In the genomic region with DNA sequence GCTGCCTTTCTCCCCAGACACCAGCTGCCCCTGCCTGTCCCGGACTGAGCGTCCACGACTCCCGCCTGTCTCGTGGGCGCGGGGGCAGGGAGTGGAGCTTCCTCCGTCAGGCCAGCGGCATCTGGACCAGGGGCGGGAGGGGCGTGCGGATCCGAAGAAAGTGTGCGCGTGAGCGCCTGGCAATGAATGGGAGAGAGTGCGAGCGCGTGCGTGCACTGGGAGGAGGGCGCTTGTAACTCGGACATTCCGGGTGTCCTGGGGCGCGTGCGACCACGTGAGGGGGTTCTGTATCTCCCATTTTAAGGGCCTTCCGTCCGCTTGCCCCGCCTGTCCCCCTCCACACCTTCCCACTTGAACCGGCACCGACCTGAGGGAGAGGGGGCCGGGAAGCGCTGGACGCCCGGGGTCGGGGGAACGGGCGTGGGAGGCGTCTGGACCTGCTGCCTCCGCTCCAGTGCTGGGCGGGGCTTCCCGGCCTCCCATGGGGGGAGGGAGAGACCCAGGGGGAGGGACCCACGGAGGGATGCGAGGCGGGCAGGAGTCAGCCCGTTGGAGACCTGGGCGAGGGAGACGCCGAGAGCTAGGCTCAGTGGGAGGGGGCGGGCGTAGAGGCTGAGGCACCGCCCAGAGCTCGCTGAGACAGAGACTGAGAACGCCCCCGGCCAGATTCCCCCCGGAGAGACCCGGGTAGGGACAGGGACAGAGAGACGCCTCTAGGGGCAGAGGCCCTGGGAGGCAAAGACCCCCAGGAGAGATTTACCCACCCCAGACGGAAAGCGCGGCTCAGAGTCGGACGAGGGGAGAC, we compare ENCODE assay signal across 1 cellular context.
TF ChIP-seq lines count a peak whose summit lies in the region.

A gene with protein sequence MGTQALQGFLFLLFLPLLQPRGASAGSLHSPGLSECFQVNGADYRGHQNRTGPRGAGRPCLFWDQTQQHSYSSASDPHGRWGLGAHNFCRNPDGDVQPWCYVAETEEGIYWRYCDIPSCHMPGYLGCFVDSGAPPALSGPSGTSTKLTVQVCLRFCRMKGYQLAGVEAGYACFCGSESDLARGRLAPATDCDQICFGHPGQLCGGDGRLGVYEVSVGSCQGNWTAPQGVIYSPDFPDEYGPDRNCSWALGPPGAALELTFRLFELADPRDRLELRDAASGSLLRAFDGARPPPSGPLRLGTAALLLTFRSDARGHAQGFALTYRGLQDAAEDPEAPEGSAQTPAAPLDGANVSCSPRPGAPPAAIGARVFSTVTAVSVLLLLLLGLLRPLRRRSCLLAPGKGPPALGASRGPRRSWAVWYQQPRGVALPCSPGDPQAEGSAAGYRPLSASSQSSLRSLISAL (plus strand): TSS at position 665 of the 805 bp plus-strand sequence. CDS start 246 bp downstream, outside the sequence.

TF ChIP-seq in K562, 482 proteins besides CTCF, POLR2A, EP300 and RAD21 (continued from another document and continues in another):
- TF ChIP-seq, protein P1, sequence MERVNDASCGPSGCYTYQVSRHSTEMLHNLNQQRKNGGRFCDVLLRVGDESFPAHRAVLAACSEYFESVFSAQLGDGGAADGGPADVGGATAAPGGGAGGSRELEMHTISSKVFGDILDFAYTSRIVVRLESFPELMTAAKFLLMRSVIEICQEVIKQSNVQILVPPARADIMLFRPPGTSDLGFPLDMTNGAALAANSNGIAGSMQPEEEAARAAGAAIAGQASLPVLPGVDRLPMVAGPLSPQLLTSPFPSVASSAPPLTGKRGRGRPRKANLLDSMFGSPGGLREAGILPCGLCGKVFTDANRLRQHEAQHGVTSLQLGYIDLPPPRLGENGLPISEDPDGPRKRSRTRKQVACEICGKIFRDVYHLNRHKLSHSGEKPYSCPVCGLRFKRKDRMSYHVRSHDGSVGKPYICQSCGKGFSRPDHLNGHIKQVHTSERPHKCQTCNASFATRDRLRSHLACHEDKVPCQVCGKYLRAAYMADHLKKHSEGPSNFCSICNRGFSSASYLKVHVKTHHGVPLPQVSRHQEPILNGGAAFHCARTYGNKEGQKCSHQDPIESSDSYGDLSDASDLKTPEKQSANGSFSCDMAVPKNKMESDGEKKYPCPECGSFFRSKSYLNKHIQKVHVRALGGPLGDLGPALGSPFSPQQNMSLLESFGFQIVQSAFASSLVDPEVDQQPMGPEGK (CRISPR knock-in tag; IDR thresholded peaks at IDR 0.05; ENCODE audit: borderline replicate concordance), result no peak
- TF ChIP-seq KHSRP (IDR thresholded peaks at IDR 0.05) (no peak), HDAC3 (IDR thresholded peaks at IDR 0.05; ENCODE audit: borderline replicate concordance, partially characterized antibody) (no peak), TBP (optimal IDR thresholded peaks at IDR 0.05; ENCODE audit: low read depth, low read length) (peak; percentile 52), ZNF551 (CRISPR knock-in tag; IDR thresholded peaks at IDR 0.05) (no peak), FOS (IDR thresholded peaks at IDR 0.05; ENCODE audit: extremely low read depth, insufficient read length) (no peak), SAFB (IDR thresholded peaks at IDR 0.05; ENCODE audit: borderline replicate concordance, low read depth, low read length) (peak; percentile 84; the same call in 1 of the 2 replicates), SRSF7 (optimal IDR thresholded peaks at IDR 0.05; ENCODE audit: low read depth, low read length) (no peak), SMARCE1 (IDR thresholded peaks at IDR 0.05) (no peak), SREBF2 (CRISPR knock-in tag; IDR thresholded peaks at IDR 0.05) (no peak), HDAC6 (IDR thresholded peaks at IDR 0.05; ENCODE audit: low read depth, low read length) (no peak), RBM17 (IDR thresholded peaks at IDR 0.05; ENCODE audit: borderline replicate concordance, low read depth, low read length) (no peak), ZKSCAN1 (IDR thresholded peaks at IDR 0.05; ENCODE audit: low read depth, low read length) (no peak), ZNF766 (CRISPR knock-in tag; conservative IDR thresholded peaks at IDR 0.05) (no peak), BRF1 (IDR thresholded peaks at IDR 0.05; ENCODE audit: borderline replicate concordance, extremely low read depth, insufficient read length) (no peak), XRCC5 (IDR thresholded peaks at IDR 0.05; ENCODE audit: low read depth, low read length) (no peak), ELF2 (CRISPR knock-in tag; IDR thresholded peaks at IDR 0.05) (no peak), SMARCA4 (IDR thresholded peaks at IDR 0.05) (0 out of 2 replicates have a peak, but pooled peaks have one; percentile 26), SOX6 (IDR thresholded peaks at IDR 0.05) (no peak), POLR3G (IDR thresholded peaks at IDR 0.05; ENCODE audit: extremely low read depth, insufficient read length, insufficient replicate concordance) (no peak), HNRNPLL (IDR thresholded peaks at IDR 0.05; ENCODE audit: low read depth, low read length, poor library complexity, severe bottlenecking) (no peak), PRMT5 (CRISPR knock-in tag; IDR thresholded peaks at IDR 0.05) (no peak), CEBPG (CRISPR knock-in tag; IDR thresholded peaks at IDR 0.05) (peak; percentile 17; the same call in 1 of the 2 replicates), CEBPG (tag; conservative IDR thresholded peaks at IDR 0.05 in 1 of 2, IDR thresholded peaks at IDR 0.05 in 1 of 2) (no peak), ZBTB17 (CRISPR knock-in tag; IDR thresholded peaks at IDR 0.05) (no peak)
- TF ChIP-seq, protein P2, sequence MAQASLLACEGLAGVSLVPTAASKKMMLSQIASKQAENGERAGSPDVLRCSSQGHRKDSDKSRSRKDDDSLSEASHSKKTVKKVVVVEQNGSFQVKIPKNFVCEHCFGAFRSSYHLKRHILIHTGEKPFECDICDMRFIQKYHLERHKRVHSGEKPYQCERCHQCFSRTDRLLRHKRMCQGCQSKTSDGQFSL (CRISPR knock-in tag; IDR thresholded peaks at IDR 0.05), result peak; percentile 66; the same call in 1 of the 2 replicates
- TF ChIP-seq, protein P2 (tag; IDR thresholded peaks at IDR 0.05), result no peak
- TF ChIP-seq, protein P3, sequence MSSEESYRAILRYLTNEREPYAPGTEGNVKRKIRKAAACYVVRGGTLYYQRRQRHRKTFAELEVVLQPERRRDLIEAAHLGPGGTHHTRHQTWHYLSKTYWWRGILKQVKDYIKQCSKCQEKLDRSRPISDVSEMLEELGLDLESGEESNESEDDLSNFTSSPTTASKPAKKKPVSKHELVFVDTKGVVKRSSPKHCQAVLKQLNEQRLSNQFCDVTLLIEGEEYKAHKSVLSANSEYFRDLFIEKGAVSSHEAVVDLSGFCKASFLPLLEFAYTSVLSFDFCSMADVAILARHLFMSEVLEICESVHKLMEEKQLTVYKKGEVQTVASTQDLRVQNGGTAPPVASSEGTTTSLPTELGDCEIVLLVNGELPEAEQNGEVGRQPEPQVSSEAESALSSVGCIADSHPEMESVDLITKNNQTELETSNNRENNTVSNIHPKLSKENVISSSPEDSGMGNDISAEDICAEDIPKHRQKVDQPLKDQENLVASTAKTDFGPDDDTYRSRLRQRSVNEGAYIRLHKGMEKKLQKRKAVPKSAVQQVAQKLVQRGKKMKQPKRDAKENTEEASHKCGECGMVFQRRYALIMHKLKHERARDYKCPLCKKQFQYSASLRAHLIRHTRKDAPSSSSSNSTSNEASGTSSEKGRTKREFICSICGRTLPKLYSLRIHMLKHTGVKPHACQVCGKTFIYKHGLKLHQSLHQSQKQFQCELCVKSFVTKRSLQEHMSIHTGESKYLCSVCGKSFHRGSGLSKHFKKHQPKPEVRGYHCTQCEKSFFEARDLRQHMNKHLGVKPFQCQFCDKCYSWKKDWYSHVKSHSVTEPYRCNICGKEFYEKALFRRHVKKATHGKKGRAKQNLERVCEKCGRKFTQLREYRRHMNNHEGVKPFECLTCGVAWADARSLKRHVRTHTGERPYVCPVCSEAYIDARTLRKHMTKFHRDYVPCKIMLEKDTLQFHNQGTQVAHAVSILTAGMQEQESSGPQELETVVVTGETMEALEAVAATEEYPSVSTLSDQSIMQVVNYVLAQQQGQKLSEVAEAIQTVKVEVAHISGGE (CRISPR knock-in tag; IDR thresholded peaks at IDR 0.05), result no peak
- TF ChIP-seq, protein P4, sequence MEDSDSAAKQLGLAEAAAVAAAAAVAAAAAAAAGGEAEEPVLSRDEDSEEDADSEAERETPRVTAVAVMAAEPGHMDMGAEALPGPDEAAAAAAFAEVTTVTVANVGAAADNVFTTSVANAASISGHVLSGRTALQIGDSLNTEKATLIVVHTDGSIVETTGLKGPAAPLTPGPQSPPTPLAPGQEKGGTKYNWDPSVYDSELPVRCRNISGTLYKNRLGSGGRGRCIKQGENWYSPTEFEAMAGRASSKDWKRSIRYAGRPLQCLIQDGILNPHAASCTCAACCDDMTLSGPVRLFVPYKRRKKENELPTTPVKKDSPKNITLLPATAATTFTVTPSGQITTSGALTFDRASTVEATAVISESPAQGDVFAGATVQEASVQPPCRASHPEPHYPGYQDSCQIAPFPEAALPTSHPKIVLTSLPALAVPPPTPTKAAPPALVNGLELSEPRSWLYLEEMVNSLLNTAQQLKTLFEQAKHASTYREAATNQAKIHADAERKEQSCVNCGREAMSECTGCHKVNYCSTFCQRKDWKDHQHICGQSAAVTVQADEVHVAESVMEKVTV (CRISPR knock-in tag; IDR thresholded peaks at IDR 0.05), result no peak
- TF ChIP-seq, protein P5, sequence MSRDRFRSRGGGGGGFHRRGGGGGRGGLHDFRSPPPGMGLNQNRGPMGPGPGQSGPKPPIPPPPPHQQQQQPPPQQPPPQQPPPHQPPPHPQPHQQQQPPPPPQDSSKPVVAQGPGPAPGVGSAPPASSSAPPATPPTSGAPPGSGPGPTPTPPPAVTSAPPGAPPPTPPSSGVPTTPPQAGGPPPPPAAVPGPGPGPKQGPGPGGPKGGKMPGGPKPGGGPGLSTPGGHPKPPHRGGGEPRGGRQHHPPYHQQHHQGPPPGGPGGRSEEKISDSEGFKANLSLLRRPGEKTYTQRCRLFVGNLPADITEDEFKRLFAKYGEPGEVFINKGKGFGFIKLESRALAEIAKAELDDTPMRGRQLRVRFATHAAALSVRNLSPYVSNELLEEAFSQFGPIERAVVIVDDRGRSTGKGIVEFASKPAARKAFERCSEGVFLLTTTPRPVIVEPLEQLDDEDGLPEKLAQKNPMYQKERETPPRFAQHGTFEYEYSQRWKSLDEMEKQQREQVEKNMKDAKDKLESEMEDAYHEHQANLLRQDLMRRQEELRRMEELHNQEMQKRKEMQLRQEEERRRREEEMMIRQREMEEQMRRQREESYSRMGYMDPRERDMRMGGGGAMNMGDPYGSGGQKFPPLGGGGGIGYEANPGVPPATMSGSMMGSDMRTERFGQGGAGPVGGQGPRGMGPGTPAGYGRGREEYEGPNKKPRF (IDR thresholded peaks at IDR 0.05; ENCODE audit: low read depth, low read length), result no peak
- TF ChIP-seq, protein P6, sequence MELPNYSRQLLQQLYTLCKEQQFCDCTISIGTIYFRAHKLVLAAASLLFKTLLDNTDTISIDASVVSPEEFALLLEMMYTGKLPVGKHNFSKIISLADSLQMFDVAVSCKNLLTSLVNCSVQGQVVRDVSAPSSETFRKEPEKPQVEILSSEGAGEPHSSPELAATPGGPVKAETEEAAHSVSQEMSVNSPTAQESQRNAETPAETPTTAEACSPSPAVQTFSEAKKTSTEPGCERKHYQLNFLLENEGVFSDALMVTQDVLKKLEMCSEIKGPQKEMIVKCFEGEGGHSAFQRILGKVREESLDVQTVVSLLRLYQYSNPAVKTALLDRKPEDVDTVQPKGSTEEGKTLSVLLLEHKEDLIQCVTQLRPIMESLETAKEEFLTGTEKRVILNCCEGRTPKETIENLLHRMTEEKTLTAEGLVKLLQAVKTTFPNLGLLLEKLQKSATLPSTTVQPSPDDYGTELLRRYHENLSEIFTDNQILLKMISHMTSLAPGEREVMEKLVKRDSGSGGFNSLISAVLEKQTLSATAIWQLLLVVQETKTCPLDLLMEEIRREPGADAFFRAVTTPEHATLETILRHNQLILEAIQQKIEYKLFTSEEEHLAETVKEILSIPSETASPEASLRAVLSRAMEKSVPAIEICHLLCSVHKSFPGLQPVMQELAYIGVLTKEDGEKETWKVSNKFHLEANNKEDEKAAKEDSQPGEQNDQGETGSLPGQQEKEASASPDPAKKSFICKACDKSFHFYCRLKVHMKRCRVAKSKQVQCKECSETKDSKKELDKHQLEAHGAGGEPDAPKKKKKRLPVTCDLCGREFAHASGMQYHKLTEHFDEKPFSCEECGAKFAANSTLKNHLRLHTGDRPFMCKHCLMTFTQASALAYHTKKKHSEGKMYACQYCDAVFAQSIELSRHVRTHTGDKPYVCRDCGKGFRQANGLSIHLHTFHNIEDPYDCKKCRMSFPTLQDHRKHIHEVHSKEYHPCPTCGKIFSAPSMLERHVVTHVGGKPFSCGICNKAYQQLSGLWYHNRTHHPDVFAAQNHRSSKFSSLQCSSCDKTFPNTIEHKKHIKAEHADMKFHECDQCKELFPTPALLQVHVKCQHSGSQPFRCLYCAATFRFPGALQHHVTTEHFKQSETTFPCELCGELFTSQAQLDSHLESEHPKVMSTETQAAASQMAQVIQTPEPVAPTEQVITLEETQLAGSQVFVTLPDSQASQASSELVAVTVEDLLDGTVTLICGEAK (IDR thresholded peaks at IDR 0.05), result no peak
- TF ChIP-seq, protein P6 (CRISPR knock-in tag; IDR thresholded peaks at IDR 0.05), result no peak
